1 cellular context compared by ENCODE assay signal in genomic region chr10:72273410-72274212, GRCh38.
A peak's percentile ranks its signal among the peaks of the same experiment; 100 is the strongest.
TF ChIP-seq lines count a peak whose summit lies in the region.

A gene with protein sequence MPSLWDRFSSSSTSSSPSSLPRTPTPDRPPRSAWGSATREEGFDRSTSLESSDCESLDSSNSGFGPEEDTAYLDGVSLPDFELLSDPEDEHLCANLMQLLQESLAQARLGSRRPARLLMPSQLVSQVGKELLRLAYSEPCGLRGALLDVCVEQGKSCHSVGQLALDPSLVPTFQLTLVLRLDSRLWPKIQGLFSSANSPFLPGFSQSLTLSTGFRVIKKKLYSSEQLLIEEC (plus strand): TSS chr10:72273924. CDS start chr10:72274217, 293 bp downstream.

TF ChIP-seq in HepG2, 621 proteins besides CTCF, POLR2A, EP300 and RAD21 (continued from another document and continues in another):
- TF ChIP-seq, protein P1, sequence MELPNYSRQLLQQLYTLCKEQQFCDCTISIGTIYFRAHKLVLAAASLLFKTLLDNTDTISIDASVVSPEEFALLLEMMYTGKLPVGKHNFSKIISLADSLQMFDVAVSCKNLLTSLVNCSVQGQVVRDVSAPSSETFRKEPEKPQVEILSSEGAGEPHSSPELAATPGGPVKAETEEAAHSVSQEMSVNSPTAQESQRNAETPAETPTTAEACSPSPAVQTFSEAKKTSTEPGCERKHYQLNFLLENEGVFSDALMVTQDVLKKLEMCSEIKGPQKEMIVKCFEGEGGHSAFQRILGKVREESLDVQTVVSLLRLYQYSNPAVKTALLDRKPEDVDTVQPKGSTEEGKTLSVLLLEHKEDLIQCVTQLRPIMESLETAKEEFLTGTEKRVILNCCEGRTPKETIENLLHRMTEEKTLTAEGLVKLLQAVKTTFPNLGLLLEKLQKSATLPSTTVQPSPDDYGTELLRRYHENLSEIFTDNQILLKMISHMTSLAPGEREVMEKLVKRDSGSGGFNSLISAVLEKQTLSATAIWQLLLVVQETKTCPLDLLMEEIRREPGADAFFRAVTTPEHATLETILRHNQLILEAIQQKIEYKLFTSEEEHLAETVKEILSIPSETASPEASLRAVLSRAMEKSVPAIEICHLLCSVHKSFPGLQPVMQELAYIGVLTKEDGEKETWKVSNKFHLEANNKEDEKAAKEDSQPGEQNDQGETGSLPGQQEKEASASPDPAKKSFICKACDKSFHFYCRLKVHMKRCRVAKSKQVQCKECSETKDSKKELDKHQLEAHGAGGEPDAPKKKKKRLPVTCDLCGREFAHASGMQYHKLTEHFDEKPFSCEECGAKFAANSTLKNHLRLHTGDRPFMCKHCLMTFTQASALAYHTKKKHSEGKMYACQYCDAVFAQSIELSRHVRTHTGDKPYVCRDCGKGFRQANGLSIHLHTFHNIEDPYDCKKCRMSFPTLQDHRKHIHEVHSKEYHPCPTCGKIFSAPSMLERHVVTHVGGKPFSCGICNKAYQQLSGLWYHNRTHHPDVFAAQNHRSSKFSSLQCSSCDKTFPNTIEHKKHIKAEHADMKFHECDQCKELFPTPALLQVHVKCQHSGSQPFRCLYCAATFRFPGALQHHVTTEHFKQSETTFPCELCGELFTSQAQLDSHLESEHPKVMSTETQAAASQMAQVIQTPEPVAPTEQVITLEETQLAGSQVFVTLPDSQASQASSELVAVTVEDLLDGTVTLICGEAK (IDR thresholded peaks at IDR 0.05), result no peak
- TF ChIP-seq, protein P1 (CRISPR knock-in tag; IDR thresholded peaks at IDR 0.05), result peak; percentile 84
- TF ChIP-seq NAIF1 (CRISPR knock-in tag; IDR thresholded peaks at IDR 0.05; ENCODE audit: borderline replicate concordance) (no peak; the same call in 1 of the 2 replicates), ZFP36 (IDR thresholded peaks at IDR 0.05; ENCODE audit: borderline replicate concordance, low read depth, low read length, partially characterized antibody) (no peak), ZNF552 (CRISPR knock-in tag; IDR thresholded peaks at IDR 0.05; ENCODE audit: borderline replicate concordance) (peak; percentile 42; the same call in 1 of the 2 replicates), ZNF546 (CRISPR knock-in tag; conservative IDR thresholded peaks at IDR 0.05) (0 out of 2 replicates have a peak, but pooled peaks have one; percentile 69), NFKBIZ (CRISPR knock-in tag; IDR thresholded peaks at IDR 0.05) (peak; percentile 72; the same call in 1 of the 2 replicates), FIP1L1 (IDR thresholded peaks at IDR 0.05; ENCODE audit: borderline replicate concordance, insufficient read depth, low read depth, low read length) (no peak; the same call in 1 of the 2 replicates), ZNF597 (CRISPR knock-in tag; IDR thresholded peaks at IDR 0.05) (no peak; the same call in 1 of the 2 replicates), NBN (conservative IDR thresholded peaks at IDR 0.05) (no peak), HDAC2 (CRISPR knock-in tag; IDR thresholded peaks at IDR 0.05) (peak; percentile 79), BRD4 (CRISPR knock-in tag; IDR thresholded peaks at IDR 0.05) (peak; percentile 91), ZNF556 (CRISPR knock-in tag; IDR thresholded peaks at IDR 0.05; ENCODE audit: borderline replicate concordance) (peak; percentile 39; the same call in 1 of the 2 replicates), AHR (CRISPR knock-in tag; IDR thresholded peaks at IDR 0.05) (peak; percentile 81; the same call in 1 of the 2 replicates), SUZ12 (IDR thresholded peaks at IDR 0.05; ENCODE audit: low read depth, low read length) (no peak), NFKB2 (CRISPR knock-in tag; IDR thresholded peaks at IDR 0.05; ENCODE audit: borderline replicate concordance) (peak; percentile 98; the same call in 1 of the 2 replicates), SALL1 (CRISPR knock-in tag; IDR thresholded peaks at IDR 0.05) (peak; percentile 95), ZNF326 (CRISPR knock-in tag; IDR thresholded peaks at IDR 0.05; ENCODE audit: borderline replicate concordance) (no peak), ZNF672 (CRISPR knock-in tag; IDR thresholded peaks at IDR 0.05) (0 out of 2 replicates have a peak, but pooled peaks have one; percentile 49), HOXA9 (CRISPR knock-in tag; IDR thresholded peaks at IDR 0.05; ENCODE audit: borderline replicate concordance) (0 out of 2 replicates have a peak, but pooled peaks have one; percentile 26), HMG20B (CRISPR knock-in tag; conservative IDR thresholded peaks at IDR 0.05) (0 out of 2 replicates have a peak, but pooled peaks have one; percentile 7), HOXA3 (CRISPR knock-in tag; IDR thresholded peaks at IDR 0.05) (peak; percentile 88), ZSCAN9 (CRISPR knock-in tag; IDR thresholded peaks at IDR 0.05; ENCODE audit: borderline replicate concordance) (peak; percentile 86; the same call in 1 of the 2 replicates), ZNF510 (CRISPR knock-in tag; IDR thresholded peaks at IDR 0.05; ENCODE audit: low read depth) (peak; percentile 94; the same call in 1 of the 2 replicates), TFDP2 (CRISPR knock-in tag; IDR thresholded peaks at IDR 0.05) (peak; percentile 68; the same call in 1 of the 2 replicates), IRF9 (CRISPR knock-in tag; IDR thresholded peaks at IDR 0.05; ENCODE audit: borderline replicate concordance) (peak; percentile 88; the same call in 1 of the 2 replicates), KDM3A (CRISPR knock-in tag; IDR thresholded peaks at IDR 0.05; ENCODE audit: low read depth) (peak; percentile 50; the same call in 1 of the 2 replicates), ZNF235 (CRISPR knock-in tag; IDR thresholded peaks at IDR 0.05; ENCODE audit: borderline replicate concordance) (peak; percentile 68; the same call in 1 of the 2 replicates), ZNF746 (CRISPR knock-in tag; IDR thresholded peaks at IDR 0.05) (peak; percentile 92), HNRNPL (IDR thresholded peaks at IDR 0.05; ENCODE audit: low read depth, low read length) (peak; percentile 95), NCOA2 (CRISPR knock-in tag; IDR thresholded peaks at IDR 0.05) (peak; percentile 76; the same call in 1 of the 2 replicates), ZFP36L1 (CRISPR knock-in tag; IDR thresholded peaks at IDR 0.05) (peak; percentile 80; the same call in 1 of the 2 replicates), HOXD1 (CRISPR knock-in tag; IDR thresholded peaks at IDR 0.05) (no peak; the same call in 1 of the 2 replicates), HMGXB4 (CRISPR knock-in tag; IDR thresholded peaks at IDR 0.05; ENCODE audit: borderline replicate concordance in 1 of 2, low read depth in 1 of 2) (peak; percentile 11 to 94; a peak in 3 of 4 replicates), ZNF136 (CRISPR knock-in tag; IDR thresholded peaks at IDR 0.05; ENCODE audit: low read depth) (peak; percentile 90), NCOA1 (CRISPR knock-in tag; IDR thresholded peaks at IDR 0.05) (peak; percentile 64), ZNF251 (CRISPR knock-in tag; IDR thresholded peaks at IDR 0.05) (no peak), ATF1 (CRISPR knock-in tag; IDR thresholded peaks at IDR 0.05) (no peak), DDIT3 (CRISPR knock-in tag; IDR thresholded peaks at IDR 0.05) (no peak), KLF6 (CRISPR knock-in tag; IDR thresholded peaks at IDR 0.05) (peak; percentile 98)
- TF ChIP-seq, protein P2, sequence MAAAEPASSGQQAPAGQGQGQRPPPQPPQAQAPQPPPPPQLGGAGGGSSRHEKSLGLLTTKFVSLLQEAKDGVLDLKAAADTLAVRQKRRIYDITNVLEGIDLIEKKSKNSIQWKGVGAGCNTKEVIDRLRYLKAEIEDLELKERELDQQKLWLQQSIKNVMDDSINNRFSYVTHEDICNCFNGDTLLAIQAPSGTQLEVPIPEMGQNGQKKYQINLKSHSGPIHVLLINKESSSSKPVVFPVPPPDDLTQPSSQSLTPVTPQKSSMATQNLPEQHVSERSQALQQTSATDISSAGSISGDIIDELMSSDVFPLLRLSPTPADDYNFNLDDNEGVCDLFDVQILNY (CRISPR knock-in tag; conservative IDR thresholded peaks at IDR 0.05), result peak; percentile 74
- TF ChIP-seq, protein P3, sequence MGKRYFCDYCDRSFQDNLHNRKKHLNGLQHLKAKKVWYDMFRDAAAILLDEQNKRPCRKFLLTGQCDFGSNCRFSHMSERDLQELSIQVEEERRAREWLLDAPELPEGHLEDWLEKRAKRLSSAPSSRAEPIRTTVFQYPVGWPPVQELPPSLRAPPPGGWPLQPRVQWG (CRISPR knock-in tag; IDR thresholded peaks at IDR 0.05; ENCODE audit: borderline replicate concordance, low read depth), result peak; percentile 90; the same call in 1 of the 2 replicates
- TF ChIP-seq, protein P4, sequence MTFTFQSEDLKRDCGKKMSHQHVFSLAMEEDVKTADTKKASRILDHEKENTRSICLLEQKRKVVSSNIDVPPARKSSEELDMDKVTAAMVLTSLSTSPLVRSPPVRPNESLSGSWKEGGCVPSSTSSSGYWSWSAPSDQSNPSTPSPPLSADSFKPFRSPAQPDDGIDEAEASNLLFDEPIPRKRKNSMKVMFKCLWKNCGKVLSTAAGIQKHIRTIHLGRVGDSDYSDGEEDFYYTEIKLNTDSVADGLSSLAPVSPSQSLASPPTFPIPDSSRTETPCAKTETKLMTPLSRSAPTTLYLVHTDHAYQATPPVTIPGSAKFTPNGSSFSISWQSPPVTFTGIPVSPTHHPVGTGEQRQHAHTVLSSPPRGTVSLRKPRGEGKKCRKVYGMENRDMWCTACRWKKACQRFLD (CRISPR knock-in tag; IDR thresholded peaks at IDR 0.05; ENCODE audit: borderline replicate concordance), result peak; percentile 81; the same call in 1 of the 2 replicates
- TF ChIP-seq, protein P5, sequence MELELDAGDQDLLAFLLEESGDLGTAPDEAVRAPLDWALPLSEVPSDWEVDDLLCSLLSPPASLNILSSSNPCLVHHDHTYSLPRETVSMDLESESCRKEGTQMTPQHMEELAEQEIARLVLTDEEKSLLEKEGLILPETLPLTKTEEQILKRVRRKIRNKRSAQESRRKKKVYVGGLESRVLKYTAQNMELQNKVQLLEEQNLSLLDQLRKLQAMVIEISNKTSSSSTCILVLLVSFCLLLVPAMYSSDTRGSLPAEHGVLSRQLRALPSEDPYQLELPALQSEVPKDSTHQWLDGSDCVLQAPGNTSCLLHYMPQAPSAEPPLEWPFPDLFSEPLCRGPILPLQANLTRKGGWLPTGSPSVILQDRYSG (CRISPR knock-in tag; IDR thresholded peaks at IDR 0.05), result peak; percentile 31; the same call in 1 of the 2 replicates
